ENCODE assay signal across 1 cellular context in genomic region chrX:150841466-150842197, GRCh38.
TF ChIP-seq lines count a peak whose summit lies in the region.

No MANE protein-coding gene starts in this region.

TF ChIP-seq in K562, 482 proteins besides CTCF, POLR2A, EP300 and RAD21 (continued from another document):
- TF ChIP-seq ZNF407 (IDR thresholded peaks at IDR 0.05; ENCODE audit: low read depth) (no peak), HNRNPL (IDR thresholded peaks at IDR 0.05; ENCODE audit: low read depth, low read length) (no peak), CEBPG (CRISPR knock-in tag; IDR thresholded peaks at IDR 0.05) (no peak), CEBPG (tag; conservative IDR thresholded peaks at IDR 0.05 in 1 of 2, IDR thresholded peaks at IDR 0.05 in 1 of 2) (peak in 1 of 2 experiments; percentile 27; a peak in 1 of 4 replicates), TOE1 (IDR thresholded peaks at IDR 0.05; ENCODE audit: borderline replicate concordance) (no peak), TOE1 (CRISPR knock-in tag; IDR thresholded peaks at IDR 0.05; ENCODE audit: borderline replicate concordance, low read depth) (no peak), CEBPB (tag; IDR thresholded peaks at IDR 0.05) (peak; percentile 36; the same call in 1 of the 2 replicates)
